8 cellular contexts compared by ENCODE assay signal in the genomic region with DNA sequence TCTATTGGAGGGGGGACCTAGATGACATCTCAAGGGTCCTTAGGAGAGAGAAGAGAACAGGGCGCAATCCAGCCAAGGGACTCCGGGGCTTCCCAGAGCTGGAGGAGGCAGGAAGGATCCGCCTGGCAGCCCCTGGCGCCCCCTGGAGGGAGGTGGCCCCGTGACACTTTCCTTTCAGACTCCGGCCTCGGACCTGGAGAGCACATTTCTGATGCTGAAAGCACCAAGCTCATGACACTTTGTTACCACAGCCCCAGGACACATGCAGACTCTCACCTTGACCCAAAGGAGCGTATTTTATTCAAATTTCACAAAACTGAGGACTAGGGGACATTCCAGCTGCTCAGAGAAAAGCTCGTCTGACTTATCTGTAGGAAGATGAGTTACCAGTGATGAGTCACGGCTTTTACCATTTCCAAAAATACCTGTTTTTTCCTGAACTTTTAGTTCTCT. TPM values are rescaled to one million over a fixed set of nuclear protein-coding genes. Genes with fewer than 3 reads are reported as not detected.
DNase-seq lines count a peak whose midpoint lies in the region; ATAC-seq and TF ChIP-seq lines count a peak whose summit lies in the region.

No MANE protein-coding gene starts in this region.

- TF ChIP-seq CTCF in NB4 (IDR thresholded peaks at IDR 0.05; ENCODE audit: low read depth, low read length): peak; percentile 79
- peak; percentile 80 for TF ChIP-seq CTCF in fibroblast of pulmonary artery (IDR thresholded peaks at IDR 0.05; ENCODE audit: low read length, missing control alignments)
- peak; percentile 35 for TF ChIP-seq CTCF in neutrophil (IDR thresholded peaks at IDR 0.05)

- H3K27me3 ChIP-seq in neutrophil: peaks cover 22% of the 10 kb centered on the region

- H3K9me3 ChIP-seq in neutrophil: no peaks in the 10 kb centered on the region

- H3K27ac ChIP-seq in neutrophil: no peak overlapping the region

- no peak for ATAC-seq in HG03354 (IDR thresholded peaks at IDR 0.05; ENCODE audit: poor library complexity, severe bottlenecking, unreplicated experiment)

- TF ChIP-seq POLR2A in NB4 (IDR thresholded peaks at IDR 0.05; ENCODE audit: extremely low read depth, insufficient read length): no peak

- no peaks in the 10 kb centered on the region for H3K36me3 ChIP-seq in neutrophil

- peaks cover 4 to 14% of the 10 kb centered on the region in 2 experiments for H3K4me1 ChIP-seq in neutrophil (ENCODE audit: control insufficient read depth in 1 of 2, insufficient read depth in 1 of 2, low read depth in 1 of 2, low read length in 1 of 2)

- H3K4me3 ChIP-seq in NB4 (ENCODE audit: low read depth, low read length): no peak overlapping the region
- H3K4me3 ChIP-seq in fibroblast of pulmonary artery (replicated peaks; ENCODE audit: low read depth, low read length): no peak overlapping the region
- peak overlapping the region in 1 of 2 experiments; percentile 30 for H3K4me3 ChIP-seq in neutrophil (ENCODE audit: low read depth in 1 of 2, low read length in 1 of 2)

- DNase-seq in GF-D8 (lab: John Stamatoyannopoulos, UW) (peak; percentile 59), NB4 (ENCODE audit: low read depth) (peak; percentile 79), activated T-cell treated with anti-CD3 and anti-CD28 coated beads for 48 hours (ENCODE audit: low read depth) (peak; percentile 47), fibroblast of pulmonary artery (ENCODE audit: low read depth) (peak; percentile 75), NCI-H446 treated with DMSO at 0.1 percent for 48 hours (lab: John Stamatoyannopoulos, UW) (no peak), mesenteric fat pad (ENCODE audit: low spot score) (no peak)

RNA-seq across cellular contexts. Expression of a gene that starts 21.4 kb away (rescaled TPM):
- total RNA-seq in mesenteric fat pad: 29.6 TPM

Comparison
In these comparisons a context has a peak if more than half of its experiments do, and no peak if none do; other contexts are left out.
1. DNase-seq: peak in GF-D8 (single experiment), NB4 (single experiment), activated T-cell treated with anti-CD3 and anti-CD28 coated beads for 48 hours (single experiment) and fibroblast of pulmonary artery (single experiment); none in NCI-H446 treated with DMSO at 0.1 percent for 48 hours (single experiment) and mesenteric fat pad (single experiment).
2. Peak in every context shown above with its lines, with median percentiles within 50 percentile points of each other: CTCF ChIP-seq.